ENCODE assay signal across 8 cellular contexts in the genomic region with DNA sequence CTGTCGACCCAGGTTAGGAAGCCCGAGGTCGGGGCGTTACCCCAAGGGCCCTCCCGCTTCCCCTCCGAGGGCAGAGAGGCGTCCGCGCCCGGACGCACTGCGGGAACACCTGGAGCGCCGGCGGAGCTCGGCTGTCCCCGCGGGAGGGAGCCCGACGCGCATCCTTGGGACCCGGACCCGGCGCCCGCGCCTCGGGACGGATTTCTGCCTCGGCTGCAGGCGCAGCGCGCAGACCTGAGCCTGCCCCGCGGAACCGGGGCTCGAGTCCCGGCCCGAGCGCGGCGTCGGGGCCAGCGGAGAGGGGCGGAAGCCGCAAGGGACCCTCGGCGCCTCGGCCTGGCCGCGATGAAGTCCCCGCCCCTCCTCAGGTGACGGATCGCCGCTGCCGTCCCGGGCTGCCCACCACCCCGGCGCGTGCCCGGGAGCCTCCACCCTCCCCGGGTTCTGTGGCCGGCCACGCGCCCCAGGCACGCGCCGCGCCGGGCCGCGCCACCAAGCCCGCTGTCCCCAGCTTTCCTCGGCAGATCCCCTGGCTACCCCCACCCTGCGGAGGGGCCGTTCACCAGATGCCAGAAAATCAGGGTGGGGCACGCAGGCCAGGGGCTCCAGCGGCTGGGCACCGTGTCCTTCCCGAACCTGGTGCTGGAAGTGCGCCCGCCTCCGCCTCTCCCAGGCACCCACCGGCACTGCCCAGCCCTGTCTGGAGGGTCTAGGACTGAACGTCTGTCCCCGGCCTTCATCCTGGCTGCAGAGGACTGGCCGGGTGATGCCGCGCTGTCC. TPM values are rescaled to one million over a fixed set of nuclear protein-coding genes. Genes with fewer than 3 reads are reported as not detected.
A peak's percentile ranks its signal among the peaks of the same experiment; 100 is the strongest.
DNase-seq lines count a peak whose midpoint lies in the region; ATAC-seq, FAIRE-seq and TF ChIP-seq lines count a peak whose summit lies in the region.

No MANE protein-coding gene starts in this region.

- H3K9me3 ChIP-seq in A673 (ENCODE audit: low read depth, low read length, poor library complexity, severe bottlenecking): no peaks in the 10 kb centered on the region
- H3K9me3 ChIP-seq in gastrocnemius medialis: no peaks in the 10 kb centered on the region

- H3K4me1 ChIP-seq in A673 (ENCODE audit: insufficient read depth, low read length, poor library complexity, severe bottlenecking) (no peaks in the 10 kb centered on the region), gastrocnemius medialis (peaks cover 0 to 10% of the 10 kb centered on the region in 2 donors)

- no peaks in the 10 kb centered on the region for H3K36me3 ChIP-seq in A673 (ENCODE audit: insufficient read depth, low read length, poor library complexity, severe bottlenecking)
- H3K36me3 ChIP-seq in gastrocnemius medialis: no peaks in the 10 kb centered on the region

- peak; percentile 33 for ATAC-seq in GM21381 (IDR thresholded peaks at IDR 0.05; ENCODE audit: unreplicated experiment)
- ATAC-seq in gastrocnemius medialis: no peak
- ATAC-seq in GM19397 (IDR thresholded peaks at IDR 0.05; ENCODE audit: unreplicated experiment): no peak

- in situ Hi-C loops in gastrocnemius medialis (cut with MboI; ENCODE audit: low sequenced_read_pairs in 4 of 4): no loop called here

- no peak for TF ChIP-seq CTCF in A673 (conservative IDR thresholded peaks at IDR 0.05; ENCODE audit: low read depth, low read length)
- peak; percentile 45 for TF ChIP-seq CTCF in VCaP (conservative IDR thresholded peaks at IDR 0.05)
- TF ChIP-seq CTCF in fibroblast of villous mesenchyme (IDR thresholded peaks at IDR 0.05; ENCODE audit: insufficient read depth, low read depth, low read length): no peak
- TF ChIP-seq CTCF in gastrocnemius medialis (IDR thresholded peaks at IDR 0.05 in 4 of 5, conservative IDR thresholded peaks at IDR 0.05 in 1 of 5): no peak

- H3K27ac ChIP-seq in A673 (ENCODE audit: low read depth, low read length, poor library complexity, severe bottlenecking) (no peak overlapping the region), VCaP (peak overlapping the region; percentile 38; the same call in 1 of the 2 replicates), gastrocnemius medialis (no peak overlapping the region)

- no peak for DNase-seq in A673 (ENCODE audit: low spot score)
- no peak for DNase-seq in fibroblast of villous mesenchyme (ENCODE audit: low read depth)
- no peak for DNase-seq in gastrocnemius medialis
- no peak for DNase-seq in frontal cortex (ENCODE audit: low spot score in 2 of 2)
- no peak for DNase-seq in germinal center (ENCODE audit: low spot score)

- no TSS peak for BruUV-seq in A673 (replicated peaks; lab: Mats Ljungman, UMichigan)

- no peak for FAIRE-seq in frontal cortex (lab: Jason Lieb, UNC)

- intact Hi-C loops in A673 (cut with micrococcal nuclease; ENCODE audit: unreplicated experiment): no loop called here
- intact Hi-C loops in gastrocnemius medialis (cut with DNase I; ENCODE audit: low total_unique reads): no loop called here

- H3K4me3 ChIP-seq in A673 (ENCODE audit: low read depth, low read length, poor library complexity, severe bottlenecking): peak overlapping the region; percentile 41
- peak overlapping the region; percentile 30 for H3K4me3 ChIP-seq in fibroblast of villous mesenchyme (ENCODE audit: low read depth, low read length)
- peak overlapping the region; percentile 25 to 44 (median 32) for H3K4me3 ChIP-seq in gastrocnemius medialis

- CTCF ChIA-PET in A673 (lab: Charles Lee): interaction anchor here (1.3 kb wide), 1 partner anchor 9 kb away, joined by 3 read pairs; no protein-coding TSS in a partner anchor

- no peak for TF ChIP-seq POLR2A in gastrocnemius medialis (IDR thresholded peaks at IDR 0.05)

- POLR2A ChIA-PET in A673 (lab: Charles Lee; ENCODE audit: low non-redundant PET): no interaction called here

- H3K27me3 ChIP-seq in A673 (replicated peaks; ENCODE audit: insufficient read depth, low read depth, low read length, poor library complexity) (peaks cover 94% of the 10 kb centered on the region), gastrocnemius medialis (peaks cover 60 to 88% (median 73%) of the 10 kb centered on the region in 3 donors)

RNA-seq across cellular contexts. Expression of gene GLB1L3, which starts 0.4 kb away (rescaled TPM):
- total RNA-seq in A673 (2021): 0.09 and 0.17 TPM in 2 replicates
- not detected in 2 replicates for total RNA-seq in fibroblast of villous mesenchyme
- total RNA-seq in gastrocnemius medialis: not detected
- 0.41 TPM for total RNA-seq in frontal cortex

RNA-seq across cellular contexts. Expression of gene ACAD8, which starts 23.2 kb away (rescaled TPM):
- total RNA-seq in A673 (2021) (32.3 and 34.8 TPM in 2 replicates), fibroblast of villous mesenchyme (14.5 and 16.4 TPM in 2 replicates), gastrocnemius medialis (10 to 100 TPM; 19.4 to 29.6 (median 24.7) TPM), frontal cortex (24.5 TPM)

RNA-seq across cellular contexts. Expression of gene THYN1, which starts 23.4 kb away (rescaled TPM):
- total RNA-seq in A673 (2021) (57.2 and 60.2 TPM in 2 replicates), fibroblast of villous mesenchyme (50.3 and 58.3 TPM in 2 replicates), gastrocnemius medialis (10 to 100 TPM; 12.7 to 27.8 (median 17.2) TPM), frontal cortex (44.4 TPM)

RNA-seq across cellular contexts. Expression of gene VPS26B, which starts 52.1 kb away (rescaled TPM):
- total RNA-seq in A673 (2021) (51.3 and 53.3 TPM in 2 replicates), fibroblast of villous mesenchyme (41.5 and 42.2 TPM in 2 replicates), gastrocnemius medialis (10 to 100 TPM; 15.4 to 32.9 (median 22.2) TPM), frontal cortex (61.1 TPM)

RNA-seq across cellular contexts. Expression of gene NCAPD3, which starts 52.8 kb away (rescaled TPM):
- total RNA-seq in A673 (2021): 120 and 127 TPM in 2 replicates
- total RNA-seq in fibroblast of villous mesenchyme: 15.5 and 21.2 TPM in 2 replicates
- total RNA-seq in gastrocnemius medialis: 1 to 10 TPM; 3.6 to 6.7 (median 4.5) TPM
- total RNA-seq in frontal cortex: 11.0 TPM
